15 cellular contexts compared by ENCODE assay signal in genomic region chr2:5520352-5520996, GRCh38.
A peak's percentile ranks its signal among the peaks of the same experiment; 100 is the strongest.
DNase-seq lines count a peak whose midpoint lies in the region; ATAC-seq, FAIRE-seq and TF ChIP-seq lines count a peak whose summit lies in the region.
"Had no signal": no experiment of that assay in that cellular context is flagged by ENCODE, and none has a peak within 500 bp of the region (broad histone marks: within the 10 kb centered on the region; RNA-seq: fewer than 3 reads in every experiment).

No MANE protein-coding gene starts in this region.

- H3K9me3 ChIP-seq in SK-N-SH: peaks cover 14% of the 10 kb centered on the region; the same call in 1 of the 2 replicates
- no peaks in the 10 kb centered on the region for H3K9me3 ChIP-seq in H1 (ENCODE audit: insufficient read depth in 2 of 2, low read depth in 1 of 2, low read length in 1 of 2)
- H3K9me3 ChIP-seq in muscle layer of colon (ENCODE audit: low read length): no peaks in the 10 kb centered on the region
- H3K9me3 ChIP-seq: ascending aorta, thyroid gland had no signal

- H3K23me2 ChIP-seq in H1 (ENCODE audit: low read depth, low read length): no peaks in the 10 kb centered on the region

- no peak for TF ChIP-seq POLR2A in H1 (IDR thresholded peaks at IDR 0.05; ENCODE audit: control extremely low read depth in 1 of 2, low read depth in 2 of 2, low read length in 2 of 2)

- TF ChIP-seq EP300 in SK-N-SH (IDR thresholded peaks at IDR 0.05; ENCODE audit: borderline replicate concordance in 1 of 2, low read depth in 1 of 2, low read length in 1 of 2) (no peak), H1 (IDR thresholded peaks at IDR 0.05; ENCODE audit: borderline replicate concordance in 1 of 2, low read depth in 2 of 2, low read length in 2 of 2) (no peak)

- no peak for FAIRE-seq in H1 (lab: Jason Lieb, UNC)
- no peak for FAIRE-seq in urothelium cell line (lab: Jason Lieb, UNC)
- FAIRE-seq: A204.1 had no signal

- H3K27ac ChIP-seq in SK-N-SH (ENCODE audit: low read depth in 2 of 2, low read length in 1 of 2) (no peak overlapping the region), H1 (ENCODE audit: low read depth, low read length) (no peak overlapping the region), muscle layer of colon (ENCODE audit: low read depth, low read length) (peak overlapping the region; percentile 12), foreskin keratinocyte (no peak overlapping the region)
- H3K27ac ChIP-seq: ascending aorta, thyroid gland had no signal

- TF ChIP-seq CTCF in SK-N-SH (IDR thresholded peaks at IDR 0.05) (no peak), H1 (IDR thresholded peaks at IDR 0.05; ENCODE audit: control extremely low read depth in 1 of 3, insufficient read depth in 1 of 3, low read depth in 1 of 3, low read length in 3 of 3) (no peak), foreskin keratinocyte (conservative IDR thresholded peaks at IDR 0.05) (no peak)

- H2BK20ac ChIP-seq in H1 (ENCODE audit: low read length): no peak overlapping the region

- H4K8ac ChIP-seq in H1 (ENCODE audit: extremely low read depth, insufficient read depth, low read length): no peak overlapping the region

- H2AFZ ChIP-seq in SK-N-SH (ENCODE audit: low read depth) (no peak overlapping the region), H1 (ENCODE audit: low read length) (peak overlapping the region; percentile 100)

- 38% methylated on average over 10 of the region's 10 CpGs for WGBS in SK-N-SH (ENCODE audit: low lambda C conversion rate)
- 79% methylated on average over 10 of the region's 10 CpGs; no CpG with 5 or more reads in 1 of the 2 experiments for WGBS in H1 (ENCODE audit: extremely low coverage in 1 of 2, insufficient coverage in 1 of 2, insufficient read length in 1 of 2, insufficient replicate concordance in 2 of 2, low coverage in 1 of 2, low lambda C conversion rate in 2 of 2, missing lambda C conversion rate in 1 of 2), 2 experiments

- no peak overlapping the region for H3K4me2 ChIP-seq in SK-N-SH
- no peak overlapping the region for H3K4me2 ChIP-seq in H1 (ENCODE audit: insufficient read depth in 1 of 2, low read depth in 2 of 2, low read length in 2 of 2)

- no peaks in the 10 kb centered on the region for H3K27me3 ChIP-seq in SK-N-SH (ENCODE audit: insufficient read depth)
- H3K27me3 ChIP-seq in H1 (replicated peaks in 1 of 4; ENCODE audit: control insufficient read depth in 3 of 4, extremely low read depth in 1 of 4, insufficient read depth in 3 of 4, low read length in 3 of 4): no peaks in the 10 kb centered on the region
- H3K27me3 ChIP-seq in muscle layer of colon (ENCODE audit: control insufficient read depth in 1 of 2, insufficient read depth in 2 of 2, low read length in 2 of 2): no peaks in the 10 kb centered on the region
- no peaks in the 10 kb centered on the region for H3K27me3 ChIP-seq in foreskin keratinocyte
- H3K27me3 ChIP-seq: ascending aorta, thyroid gland had no signal

- no peak overlapping the region for H2BK15ac ChIP-seq in H1 (ENCODE audit: low read length)

- no peaks in the 10 kb centered on the region for H3K79me1 ChIP-seq in H1 (ENCODE audit: low read depth, low read length)

- H4K5ac ChIP-seq in H1 (ENCODE audit: insufficient read length, low read depth, low read length): no peak overlapping the region

- H3K9ac ChIP-seq in SK-N-SH (no peak overlapping the region), H1 (replicated peaks in 1 of 4; ENCODE audit: extremely low read depth in 1 of 4, low read depth in 3 of 4, low read length in 3 of 4) (no peak overlapping the region), muscle layer of colon (ENCODE audit: low read length) (no peak overlapping the region)

- H3K4me3 ChIP-seq in SK-N-SH (ENCODE audit: low read depth in 2 of 2, low read length in 1 of 2) (no peak overlapping the region), H1 (ENCODE audit: extremely low read depth in 1 of 4, insufficient read depth in 2 of 4, low read depth in 3 of 4, low read length in 4 of 4) (no peak overlapping the region), muscle layer of colon (ENCODE audit: low read depth in 1 of 2, low read length in 2 of 2) (no peak overlapping the region)
- H3K4me3 ChIP-seq: ascending aorta, thyroid gland had no signal

- H3K56ac ChIP-seq in H1 (replicated peaks; ENCODE audit: insufficient read length, low read depth, low read length): no peak overlapping the region

- POLR2A ChIA-PET in SK-N-SH (lab: Yijun Ruan, JAX): no interaction called here
- POLR2A ChIA-PET in H1 (lab: Charles Lee; ENCODE audit: partially characterized antibody): no interaction called here

- H3K79me2 ChIP-seq in SK-N-SH (ENCODE audit: insufficient read depth): no peaks in the 10 kb centered on the region
- no peaks in the 10 kb centered on the region for H3K79me2 ChIP-seq in H1 (ENCODE audit: control insufficient read depth in 1 of 2, insufficient read depth in 2 of 2, low read length in 2 of 2)

- H3K14ac ChIP-seq in H1 (ENCODE audit: insufficient read length): no peak overlapping the region

- H3K4ac ChIP-seq in H1 (replicated peaks; ENCODE audit: insufficient read length, low read depth, low read length): no peak overlapping the region

- H4K91ac ChIP-seq in H1 (replicated peaks; ENCODE audit: insufficient read length, low read length): peak overlapping the region; percentile 59

- H3F3A ChIP-seq in SK-N-SH (replicated peaks; ENCODE audit: insufficient read depth): no peaks in the 10 kb centered on the region

- H4K20me1 ChIP-seq in SK-N-SH (ENCODE audit: insufficient read depth): no peaks in the 10 kb centered on the region
- H4K20me1 ChIP-seq in H1 (replicated peaks in 1 of 2; ENCODE audit: control insufficient read depth in 1 of 2, insufficient read depth in 2 of 2, low read length in 2 of 2): no peaks in the 10 kb centered on the region

- no peak overlapping the region for H3K23ac ChIP-seq in H1 (ENCODE audit: insufficient read length)

- no peak overlapping the region for H2BK120ac ChIP-seq in H1 (replicated peaks; ENCODE audit: low read depth, low read length)

- DNase-seq in SK-N-SH: no peak
- DNase-seq in H1 (ENCODE audit: low read depth in 1 of 2, low spot score in 2 of 2): no peak
- DNase-seq in urothelium cell line (ENCODE audit: low spot score): peak; percentile 56
- DNase-seq in foreskin keratinocyte: no peak
- DNase-seq in stimulated activated CD4-positive, alpha-beta T cell treated with anti-CD3 and anti-CD28 coated beads, Interleukin-4, amount 100 ng/mL, for 1 hour: no peak
- DNase-seq: activated T-cell treated with anti-CD3 and anti-CD28 coated beads, Interleukin-2, amount 50 U/mL, for 72 hours; DMS 273 treated with DMSO at 0.1 percent for 48 hours; mesendoderm; NCI-H510A treated with DMSO at 0.1 percent for 48 hours; thyroid gland had no signal

- no peak overlapping the region for H3K18ac ChIP-seq in H1 (ENCODE audit: extremely low read depth, low read length)

- CTCF ChIA-PET in SK-N-SH (lab: Yijun Ruan, JAX) (interaction anchor here (0.9 to 1.6 kb wide), 2 partner anchors 13 to 171 kb away, joined by 3 read pairs; no protein-coding TSS in a partner anchor), H1 (lab: Charles Lee; ENCODE audit: partially characterized antibody) (interaction anchor here (0.7 kb wide), 1 partner anchor 24 kb away, joined by 3 read pairs; no protein-coding TSS in a partner anchor)

- peaks cover 0 to 6% of the 10 kb centered on the region in 2 experiments; a peak in 1 of 4 replicates for H3K4me1 ChIP-seq in SK-N-SH (ENCODE audit: control insufficient read depth in 1 of 2, insufficient read depth in 2 of 2, low read depth in 1 of 2, low read length in 1 of 2)
- peaks cover 0 to 4% (median 1%) of the 10 kb centered on the region in 4 experiments; a peak in 2 of 7 replicates for H3K4me1 ChIP-seq in H1 (replicated peaks in 1 of 4; ENCODE audit: control insufficient read depth in 3 of 4, insufficient read depth in 4 of 4, low read length in 3 of 4)
- peaks cover 21% of the 10 kb centered on the region for H3K4me1 ChIP-seq in muscle layer of colon (ENCODE audit: insufficient read depth, low read length)
- H3K4me1 ChIP-seq in foreskin keratinocyte: no peaks in the 10 kb centered on the region
- H3K4me1 ChIP-seq: ascending aorta, thyroid gland had no signal

- H2BK5ac ChIP-seq in H1 (ENCODE audit: low read depth, low read length): no peak overlapping the region; the same call in 1 of the 2 replicates

- H2AK5ac ChIP-seq in H1 (ENCODE audit: low read depth, low read length): no peak overlapping the region

- no peaks in the 10 kb centered on the region for H3K9me2 ChIP-seq in SK-N-SH

- ATAC-seq in SK-N-SH treated with all-trans-retinoic acid at 6 μM for 48 hours (no peak), HG02588 (IDR thresholded peaks at IDR 0.05; ENCODE audit: unreplicated experiment) (no peak), foreskin keratinocyte (no peak)
- ATAC-seq: activated T-cell treated with anti-CD3 and anti-CD28 coated beads, Interleukin-2, amount 50 U/mL, for 72 hours had no signal

- H3K36me3 ChIP-seq in SK-N-SH (replicated peaks in 1 of 2; ENCODE audit: control insufficient read depth in 1 of 2, insufficient read depth in 2 of 2, low read length in 1 of 2) (no peaks in the 10 kb centered on the region), H1 (ENCODE audit: control insufficient read depth in 2 of 4, insufficient read depth in 4 of 4, low read length in 3 of 4) (no peaks in the 10 kb centered on the region), muscle layer of colon (ENCODE audit: insufficient read depth, low read length) (no peaks in the 10 kb centered on the region)
- H3K36me3 ChIP-seq: ascending aorta, thyroid gland had no signal

- H2BK12ac ChIP-seq in H1 (ENCODE audit: low read depth, low read length): peak overlapping the region; percentile 3; the same call in 1 of the 2 replicates

- TF ChIP-seq RAD21 in SK-N-SH (IDR thresholded peaks at IDR 0.05; ENCODE audit: low read length) (no peak), H1 (IDR thresholded peaks at IDR 0.05 in 1 of 2, conservative IDR thresholded peaks at IDR 0.05 in 1 of 2; ENCODE audit: low read depth in 2 of 2, low read length in 2 of 2) (no peak)

TF ChIP-seq in SK-N-SH treated with all-trans-retinoic acid at 6 μM for 48 hours, 23 proteins besides CTCF, POLR2A, EP300 and RAD21 (continues in another document):
- peak; percentile 56 for TF ChIP-seq ISL1 (CRISPR knock-in tag; IDR thresholded peaks at IDR 0.05)

TF ChIP-seq in H1, 55 proteins besides CTCF, POLR2A, EP300 and RAD21 (continues in another document):
- TF ChIP-seq POU5F1 (IDR thresholded peaks at IDR 0.05; ENCODE audit: low read depth, low read length) (no peak), NANOG (IDR thresholded peaks at IDR 0.05; ENCODE audit: insufficient read depth, low read depth, low read length, poor library complexity, severe bottlenecking) (no peak), ATF3 (IDR thresholded peaks at IDR 0.05; ENCODE audit: insufficient read depth, low read depth, low read length) (no peak), NRF1 (IDR thresholded peaks at IDR 0.05; ENCODE audit: low read depth, low read length) (no peak)
